9 cellular contexts compared by ENCODE assay signal in genomic region chr14:21825147-21825743, GRCh38.
DNase-seq lines count a peak whose midpoint lies in the region; ATAC-seq and TF ChIP-seq lines count a peak whose summit lies in the region.
"Had no signal": no experiment of that assay in that cellular context is flagged by ENCODE, and none has a peak within 500 bp of the region (broad histone marks: within the 10 kb centered on the region; RNA-seq: fewer than 3 reads in every experiment).

No MANE protein-coding gene starts in this region.

- H4K20me1 ChIP-seq in OCI-LY3 (ENCODE audit: insufficient read depth, low read length): no peaks in the 10 kb centered on the region

- H3K27me3 Mint-ChIP-seq in activated T-helper 1 cell treated with anti-CD3 and anti-CD28 coated beads, Interleukin-12 subunit alpha, Interleukin-12 subunit beta, Interleukin-2, Interleukin-4 antibody, amounts not matched to agents 30 ng/mL and 10 ng/mL and 1 ng/mL, durations not matched to agents 14 hours and 24 hours and 36 hours (ENCODE audit: insufficient read depth): peaks cover 14% of the 10 kb centered on the region

- peaks cover 20% of the 10 kb centered on the region for H3K27me3 ChIP-seq in OCI-LY3 (ENCODE audit: low read depth, low read length)

- peaks cover 12% of the 10 kb centered on the region for H3K4me1 Mint-ChIP-seq in activated T-helper 1 cell treated with anti-CD3 and anti-CD28 coated beads, Interleukin-12 subunit alpha, Interleukin-12 subunit beta, Interleukin-2, Interleukin-4 antibody, amounts not matched to agents 30 ng/mL and 10 ng/mL and 1 ng/mL, durations not matched to agents 14 hours and 24 hours and 36 hours (ENCODE audit: low read depth)
- H3K4me1 Mint-ChIP-seq: brain had no signal

- no peaks in the 10 kb centered on the region for H3K4me1 ChIP-seq in OCI-LY3 (ENCODE audit: low read length)

- no peak for ATAC-seq in GM18498 (IDR thresholded peaks at IDR 0.05; ENCODE audit: unreplicated experiment)
- ATAC-seq in HG02870 (IDR thresholded peaks at IDR 0.05; ENCODE audit: unreplicated experiment): no peak

- DNase-seq in GM20000 (ENCODE audit: low spot score) (peak; percentile 11), kidney tubule cell (ENCODE audit: low spot score) (peak; percentile 22), NCI-H345 treated with DMSO at 0.1 percent for 48 hours (lab: John Stamatoyannopoulos, UW; ENCODE audit: unreplicated experiment) (no peak)
- DNase-seq in activated T-helper 1 cell treated with anti-CD3 and anti-CD28 coated beads, Interleukin-12 subunit alpha, Interleukin-12 subunit beta, Interleukin-2, Interleukin-4 antibody, amounts not matched to agents 30 ng/mL and 10 ng/mL and 1 ng/mL, durations not matched to agents 14 hours and 24 hours and 36 hours (ENCODE audit: low spot score): peak; percentile 14

- H3K9me3 Mint-ChIP-seq in activated T-helper 1 cell treated with anti-CD3 and anti-CD28 coated beads, Interleukin-12 subunit alpha, Interleukin-12 subunit beta, Interleukin-2, Interleukin-4 antibody, amounts not matched to agents 30 ng/mL and 10 ng/mL and 1 ng/mL, durations not matched to agents 14 hours and 24 hours and 36 hours: no peaks in the 10 kb centered on the region

- intact Hi-C loops in activated T-helper 1 cell treated with anti-CD3 and anti-CD28 coated beads, Interleukin-12 subunit alpha, Interleukin-12 subunit beta, Interleukin-2, Interleukin-4 antibody, amounts not matched to agents 30 ng/mL and 10 ng/mL and 1 ng/mL, durations not matched to agents 14 hours and 24 hours and 36 hours (cut with micrococcal nuclease): loop anchor here (5.0 kb wide), 1 partner anchor 58 kb away; no protein-coding TSS in a partner anchor

- H2AFZ ChIP-seq in OCI-LY3 (ENCODE audit: low read depth, low read length): no peak overlapping the region

- H3K27ac Mint-ChIP-seq in activated T-helper 1 cell treated with anti-CD3 and anti-CD28 coated beads, Interleukin-12 subunit alpha, Interleukin-12 subunit beta, Interleukin-2, Interleukin-4 antibody, amounts not matched to agents 30 ng/mL and 10 ng/mL and 1 ng/mL, durations not matched to agents 14 hours and 24 hours and 36 hours: peak overlapping the region; percentile 76
- H3K27ac Mint-ChIP-seq: brain had no signal

- no peak overlapping the region for H3K9ac ChIP-seq in OCI-LY3 (ENCODE audit: low read length)

- H3K36me3 Mint-ChIP-seq in activated T-helper 1 cell treated with anti-CD3 and anti-CD28 coated beads, Interleukin-12 subunit alpha, Interleukin-12 subunit beta, Interleukin-2, Interleukin-4 antibody, amounts not matched to agents 30 ng/mL and 10 ng/mL and 1 ng/mL, durations not matched to agents 14 hours and 24 hours and 36 hours (ENCODE audit: low read depth): no peaks in the 10 kb centered on the region
- H3K36me3 Mint-ChIP-seq: brain had no signal

- H3K9me3 ChIP-seq in OCI-LY3 (ENCODE audit: insufficient read depth, low read length): no peaks in the 10 kb centered on the region

- no peak overlapping the region for H3K4me2 ChIP-seq in OCI-LY3 (ENCODE audit: low read length)

- no peaks in the 10 kb centered on the region for H3K79me2 ChIP-seq in OCI-LY3 (ENCODE audit: low read length)

- H3K27ac ChIP-seq in 22Rv1 (no peak overlapping the region), OCI-LY3 (ENCODE audit: low read length) (no peak overlapping the region)

- H3K36me3 ChIP-seq in OCI-LY3 (replicated peaks; ENCODE audit: low read depth, low read length): no peaks in the 10 kb centered on the region

- H3K4me3 Mint-ChIP-seq in activated T-helper 1 cell treated with anti-CD3 and anti-CD28 coated beads, Interleukin-12 subunit alpha, Interleukin-12 subunit beta, Interleukin-2, Interleukin-4 antibody, amounts not matched to agents 30 ng/mL and 10 ng/mL and 1 ng/mL, durations not matched to agents 14 hours and 24 hours and 36 hours: peak overlapping the region; percentile 61
- H3K4me3 Mint-ChIP-seq: brain had no signal

- peak; percentile 89 for TF ChIP-seq CTCF in 22Rv1 (IDR thresholded peaks at IDR 0.05)
- peak; percentile 24 for TF ChIP-seq CTCF in GM20000 (IDR thresholded peaks at IDR 0.05; ENCODE audit: extremely low read depth, missing control alignments)
- TF ChIP-seq CTCF in OCI-LY3 (IDR thresholded peaks at IDR 0.05; ENCODE audit: low read depth, low read length): peak; percentile 67

- no peak overlapping the region for H3K4me3 ChIP-seq in OCI-LY3 (ENCODE audit: low read length)

Comparison
In these comparisons a context has a peak if more than half of its experiments do, and no peak if none do; other contexts are left out.
1. CTCF ChIP-seq: peak in every context shown above with its lines; median percentile 89 in 22Rv1; 67 in OCI-LY3; 24 in GM20000.